In the genomic region with DNA sequence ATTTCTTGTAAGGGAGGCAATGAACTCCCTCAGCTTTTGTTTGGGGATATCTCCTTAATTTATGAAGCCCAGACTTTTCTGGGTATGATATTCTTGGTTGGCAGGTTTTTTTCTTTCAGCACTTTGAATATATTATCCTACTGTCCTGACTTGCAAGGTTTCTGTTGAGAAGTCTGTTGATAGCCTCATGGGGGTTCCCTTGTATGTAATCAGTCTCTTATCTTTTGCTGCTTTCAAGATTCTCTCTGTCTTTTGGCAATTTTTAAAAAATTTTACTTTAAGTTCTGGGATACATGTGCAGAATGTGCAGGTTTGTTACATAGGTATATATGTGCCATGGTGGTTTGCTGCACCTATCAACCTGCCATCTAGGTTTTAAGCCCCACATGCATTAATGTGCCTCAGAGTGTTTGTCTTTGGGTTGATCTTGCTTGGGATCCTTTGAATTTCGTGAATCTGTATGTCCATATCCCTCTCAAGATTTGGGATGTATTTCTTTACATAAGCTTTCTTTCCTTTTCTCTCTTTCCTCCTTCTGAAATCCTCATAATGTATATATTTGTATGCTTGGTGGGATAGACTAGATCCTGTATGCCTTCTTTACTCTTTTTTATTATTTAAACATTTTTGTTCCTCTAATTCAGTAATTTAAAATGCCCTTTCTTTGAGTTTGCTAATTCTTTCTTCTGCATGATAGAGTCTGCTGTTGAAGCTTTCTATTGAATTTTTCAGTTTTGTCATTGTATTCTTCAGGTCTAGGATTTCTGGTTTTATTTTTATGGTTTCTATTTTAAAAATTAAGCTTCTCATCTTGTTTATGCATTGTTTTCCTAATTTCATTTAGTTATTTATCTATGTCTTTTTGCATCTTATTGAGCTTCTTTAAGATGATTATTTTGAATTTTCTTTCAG, we compare ENCODE assay signal across 2 cellular contexts.
TF ChIP-seq lines count a peak whose summit lies in the region.

No MANE protein-coding gene starts in this region.

TF ChIP-seq in HepG2, 621 proteins besides CTCF, POLR2A, EP300 and RAD21:
- TF ChIP-seq TBL1XR1 (IDR thresholded peaks at IDR 0.05; ENCODE audit: borderline replicate concordance, low read length, partially characterized antibody) (no peak), ZNF160 (CRISPR knock-in tag; IDR thresholded peaks at IDR 0.05) (peak; percentile 99), RCOR2 (CRISPR knock-in tag; IDR thresholded peaks at IDR 0.05) (no peak), ZNF652 (CRISPR knock-in tag; IDR thresholded peaks at IDR 0.05; ENCODE audit: borderline replicate concordance, low read depth) (no peak), ZZZ3 (CRISPR knock-in tag; IDR thresholded peaks at IDR 0.05; ENCODE audit: borderline replicate concordance) (no peak), NBN (conservative IDR thresholded peaks at IDR 0.05) (no peak)
- TF ChIP-seq, protein P1, sequence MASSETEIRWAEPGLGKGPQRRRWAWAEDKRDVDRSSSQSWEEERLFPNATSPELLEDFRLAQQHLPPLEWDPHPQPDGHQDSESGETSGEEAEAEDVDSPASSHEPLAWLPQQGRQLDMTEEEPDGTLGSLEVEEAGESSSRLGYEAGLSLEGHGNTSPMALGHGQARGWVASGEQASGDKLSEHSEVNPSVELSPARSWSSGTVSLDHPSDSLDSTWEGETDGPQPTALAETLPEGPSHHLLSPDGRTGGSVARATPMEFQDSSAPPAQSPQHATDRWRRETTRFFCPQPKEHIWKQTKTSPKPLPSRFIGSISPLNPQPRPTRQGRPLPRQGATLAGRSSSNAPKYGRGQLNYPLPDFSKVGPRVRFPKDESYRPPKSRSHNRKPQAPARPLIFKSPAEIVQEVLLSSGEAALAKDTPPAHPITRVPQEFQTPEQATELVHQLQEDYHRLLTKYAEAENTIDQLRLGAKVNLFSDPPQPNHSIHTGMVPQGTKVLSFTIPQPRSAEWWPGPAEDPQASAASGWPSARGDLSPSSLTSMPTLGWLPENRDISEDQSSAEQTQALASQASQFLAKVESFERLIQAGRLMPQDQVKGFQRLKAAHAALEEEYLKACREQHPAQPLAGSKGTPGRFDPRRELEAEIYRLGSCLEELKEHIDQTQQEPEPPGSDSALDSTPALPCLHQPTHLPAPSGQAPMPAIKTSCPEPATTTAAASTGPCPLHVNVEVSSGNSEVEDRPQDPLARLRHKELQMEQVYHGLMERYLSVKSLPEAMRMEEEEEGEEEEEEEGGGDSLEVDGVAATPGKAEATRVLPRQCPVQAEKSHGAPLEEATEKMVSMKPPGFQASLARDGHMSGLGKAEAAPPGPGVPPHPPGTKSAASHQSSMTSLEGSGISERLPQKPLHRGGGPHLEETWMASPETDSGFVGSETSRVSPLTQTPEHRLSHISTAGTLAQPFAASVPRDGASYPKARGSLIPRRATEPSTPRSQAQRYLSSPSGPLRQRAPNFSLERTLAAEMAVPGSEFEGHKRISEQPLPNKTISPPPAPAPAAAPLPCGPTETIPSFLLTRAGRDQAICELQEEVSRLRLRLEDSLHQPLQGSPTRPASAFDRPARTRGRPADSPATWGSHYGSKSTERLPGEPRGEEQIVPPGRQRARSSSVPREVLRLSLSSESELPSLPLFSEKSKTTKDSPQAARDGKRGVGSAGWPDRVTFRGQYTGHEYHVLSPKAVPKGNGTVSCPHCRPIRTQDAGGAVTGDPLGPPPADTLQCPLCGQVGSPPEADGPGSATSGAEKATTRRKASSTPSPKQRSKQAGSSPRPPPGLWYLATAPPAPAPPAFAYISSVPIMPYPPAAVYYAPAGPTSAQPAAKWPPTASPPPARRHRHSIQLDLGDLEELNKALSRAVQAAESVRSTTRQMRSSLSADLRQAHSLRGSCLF (CRISPR knock-in tag; IDR thresholded peaks at IDR 0.05; ENCODE audit: borderline replicate concordance), result no peak

TF ChIP-seq in HEK293, 187 proteins besides CTCF, POLR2A, EP300 and RAD21:
- TF ChIP-seq ZNF791 (tag by site-specific recombination; IDR thresholded peaks at IDR 0.05) (peak; percentile 94), ZNF549 (tag by site-specific recombination; IDR thresholded peaks at IDR 0.05) (no peak), SETDB1 (IDR thresholded peaks at IDR 0.05; ENCODE audit: insufficient read length, low read length) (peak; percentile 94)
